ENCODE assay signal across 16 cellular contexts in the genomic region with DNA sequence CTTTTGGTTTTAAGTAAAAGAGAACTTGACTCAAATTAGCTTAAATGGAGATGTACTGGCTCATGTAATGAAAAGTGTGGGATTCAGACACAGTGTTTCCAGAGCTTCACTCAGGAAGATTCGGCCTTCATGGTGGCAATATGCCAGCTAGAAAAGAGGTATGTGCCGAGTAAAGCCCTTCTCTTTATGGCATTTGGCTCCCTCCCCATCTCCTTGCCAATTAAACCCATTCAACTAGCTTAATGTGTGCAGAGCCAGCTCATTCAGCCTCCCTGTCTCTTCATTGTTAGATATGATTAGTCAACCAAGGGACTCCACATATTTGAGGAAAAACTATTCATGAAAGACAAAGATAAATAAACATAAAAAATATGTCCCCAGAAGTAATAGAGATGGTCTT. TPM values are rescaled to one million over a fixed set of nuclear protein-coding genes. Genes with fewer than 3 reads are reported as not detected.
A peak's percentile ranks its signal among the peaks of the same experiment; 100 is the strongest.
DNase-seq lines count a peak whose midpoint lies in the region; ATAC-seq and TF ChIP-seq lines count a peak whose summit lies in the region.
"Had no signal": no experiment of that assay in that cellular context is flagged by ENCODE, and none has a peak within 500 bp of the region (broad histone marks: within the 10 kb centered on the region; RNA-seq: fewer than 3 reads in every experiment).

No MANE protein-coding gene starts in this region.

- intact Hi-C loops in A673 (cut with micrococcal nuclease; ENCODE audit: unreplicated experiment) (loop anchor here (2.0 to 5.0 kb wide), 4 partner anchors 58 to 231 kb away; no protein-coding TSS in a partner anchor), uterus (cut with DNase I; ENCODE audit: low total_unique reads) (no loop called here)

- H3K9me3 ChIP-seq in A673 (ENCODE audit: low read depth, low read length, poor library complexity, severe bottlenecking) (no peaks in the 10 kb centered on the region), MG63 (no peaks in the 10 kb centered on the region), uterus (no peaks in the 10 kb centered on the region)
- H3K9me3 ChIP-seq: body of pancreas, mucosa of descending colon, Peyer's patch, tibial nerve had no signal

- CTCF ChIA-PET in A673 (lab: Charles Lee) = interaction anchor here (0.7 to 0.9 kb wide), 5 partner anchors 10 to 288 kb away, joined by 3 to 9 read pairs (median 3); partner anchors contain the start of genes EPM2AIP1 and MLH1

- no peaks in the 10 kb centered on the region for H3K27me3 ChIP-seq in A673 (replicated peaks; ENCODE audit: insufficient read depth, low read depth, low read length, poor library complexity)
- H3K27me3 ChIP-seq in MG63 = no peaks in the 10 kb centered on the region
- no peaks in the 10 kb centered on the region for H3K27me3 ChIP-seq in uterus
- H3K27me3 ChIP-seq: body of pancreas, Peyer's patch, tibial nerve had no signal

- H3K4me1 ChIP-seq in A673 (ENCODE audit: insufficient read depth, low read length, poor library complexity, severe bottlenecking) = peaks cover 21% of the 10 kb centered on the region
- H3K4me1 ChIP-seq in uterus = peaks cover 0 to 5% of the 10 kb centered on the region in 2 donors
- H3K4me1 ChIP-seq: body of pancreas had no signal

- no peak for TF ChIP-seq POLR2A in uterus (IDR thresholded peaks at IDR 0.05)

- H3K4me3 ChIP-seq in A673 (ENCODE audit: low read depth, low read length, poor library complexity, severe bottlenecking) (no peak overlapping the region), MG63 (no peak overlapping the region), epithelial cell of proximal tubule (ENCODE audit: low read depth, low read length) (no peak overlapping the region), uterus (no peak overlapping the region)
- H3K4me3 ChIP-seq: body of pancreas, mucosa of descending colon, Peyer's patch, tibial nerve had no signal

- BruUV-seq in A673 (replicated peaks; lab: Mats Ljungman, UMichigan) = no TSS peak

- H3K36me3 ChIP-seq in A673 (ENCODE audit: insufficient read depth, low read length, poor library complexity, severe bottlenecking) (no peaks in the 10 kb centered on the region), MG63 (no peaks in the 10 kb centered on the region), uterus (no peaks in the 10 kb centered on the region)
- H3K36me3 ChIP-seq: Peyer's patch, tibial nerve had no signal

- ATAC-seq in GM21526 (IDR thresholded peaks at IDR 0.05; ENCODE audit: low FRiP score, unreplicated experiment) = no peak
- no peak for ATAC-seq in HG02623 (IDR thresholded peaks at IDR 0.05; ENCODE audit: unreplicated experiment)
- ATAC-seq: body of pancreas, mucosa of descending colon had no signal

- peak overlapping the region; percentile 6 for H3K27ac ChIP-seq in A673 (ENCODE audit: low read depth, low read length, poor library complexity, severe bottlenecking)
- H3K27ac ChIP-seq in uterus = no peak overlapping the region
- H3K27ac ChIP-seq: body of pancreas, Peyer's patch, tibial nerve had no signal

- TF ChIP-seq CTCF in A673 (conservative IDR thresholded peaks at IDR 0.05; ENCODE audit: low read depth, low read length) (no peak), epithelial cell of proximal tubule (conservative IDR thresholded peaks at IDR 0.05; ENCODE audit: low read depth, low read length) (no peak), uterus (IDR thresholded peaks at IDR 0.05) (no peak)

- POLR2A ChIA-PET in A673 (lab: Charles Lee; ENCODE audit: low non-redundant PET) = interaction anchor here (0.6 kb wide), 1 partner anchor 25 kb away, joined by 3 read pairs; no protein-coding TSS in a partner anchor

- DNase-seq in A673 (ENCODE audit: low spot score) (peak; percentile 86), MG63 (peak; percentile 3), NCI-H345 treated with DMSO at 0.1 percent for 48 hours (lab: John Stamatoyannopoulos, UW; ENCODE audit: unreplicated experiment) (peak; percentile 32), epithelial cell of proximal tubule (ENCODE audit: low read depth) (peak; percentile 36), uterus (no peak)
- no peak for DNase-seq in activated CD8-positive, alpha-beta memory T cell treated with anti-CD3 and anti-CD28 coated beads, Interleukin-2, amount 50 U/mL, for 48 hours
- DNase-seq: activated CD4-positive, alpha-beta memory T cell treated with anti-CD3 and anti-CD28 coated beads for 36 hours; activated gamma-delta T cell treated with Interleukin-2 at 50 U/mL for 16 hours; body of pancreas; NCI-H1048; Peyer's patch; posterior cingulate gyrus had no signal

RNA-seq across cellular contexts. Expression of gene TRANK1, which starts 15.0 kb away (rescaled TPM):
- total RNA-seq in A673 (2021) = 6.3 and 7.3 TPM in 2 replicates
- total RNA-seq in MG63 (2014; rRNA removed; shearing (Covaris generic); ENCODE audit: low replicate concordance) = 1.0 and 3.8 TPM in 2 replicates
- total RNA-seq in epithelial cell of proximal tubule = 2.0 and 3.7 TPM in 2 replicates
- total RNA-seq in uterus = 10 to 100 TPM; 10.6 to 52.1 (median 21.6) TPM

RNA-seq across cellular contexts. Expression of gene EPM2AIP1, which starts 33.1 kb away (rescaled TPM):
- 19.8 and 25.8 TPM in 2 replicates for total RNA-seq in A673 (2021)
- 2.8 and 5.1 TPM in 2 replicates for total RNA-seq in MG63 (2014; rRNA removed; shearing (Covaris generic); ENCODE audit: low replicate concordance)
- total RNA-seq in epithelial cell of proximal tubule = 3.8 and 4.6 TPM in 2 replicates
- 10 to 100 TPM; 12.3 to 57.0 (median 26.0) TPM for total RNA-seq in uterus

RNA-seq across cellular contexts. Expression of gene MLH1, which starts 33.5 kb away (rescaled TPM):
- total RNA-seq in A673 (2021) = 50.6 and 60.7 TPM in 2 replicates
- 37.2 and 41.1 TPM in 2 replicates for total RNA-seq in MG63 (2014; rRNA removed; shearing (Covaris generic); ENCODE audit: low replicate concordance)
- 48.8 and 50.2 TPM in 2 replicates for total RNA-seq in epithelial cell of proximal tubule
- total RNA-seq in uterus = 10 to 100 TPM in 3 of 4 donors, 1 to 10 TPM in 1; 5.9 to 64.3 (median 24.4) TPM

Comparison
In these comparisons a context has a peak if more than half of its experiments do, and no peak if none do; other contexts are left out.
1. DNase-seq: peak in A673 (single experiment), MG63 (single experiment), NCI-H345 treated with DMSO at 0.1 percent for 48 hours (single experiment) and epithelial cell of proximal tubule (single experiment); none in activated CD8-positive, alpha-beta memory T cell treated with anti-CD3 and anti-CD28 coated beads, Interleukin-2, amount 50 U/mL, for 48 hours (single experiment) and uterus (0 of 2).